Comparison of ENCODE assay signal across 1 cellular context in genomic region chr13:46164661-46165060, GRCh38.
TF ChIP-seq lines count a peak whose summit lies in the region.

No MANE protein-coding gene starts in this region.

TF ChIP-seq in GM12878, 131 proteins besides CTCF, POLR2A, EP300 and RAD21:
- TF ChIP-seq MYC (IDR thresholded peaks at IDR 0.05; ENCODE audit: insufficient read depth, insufficient read length, insufficient replicate concordance, low read length, severe bottlenecking), result no peak
- no peak for TF ChIP-seq SKIL (IDR thresholded peaks at IDR 0.05; ENCODE audit: low read depth, poor library complexity, severe bottlenecking)
- no peak for TF ChIP-seq EZH2 (IDR thresholded peaks at IDR 0.05; ENCODE audit: borderline replicate concordance, control insufficient read depth, low read depth, low read length)
- TF ChIP-seq CREB1 (IDR thresholded peaks at IDR 0.05; ENCODE audit: low read depth), result no peak
- no peak for TF ChIP-seq NFXL1 (IDR thresholded peaks at IDR 0.05; ENCODE audit: borderline replicate concordance)
- no peak for TF ChIP-seq ZNF687 (IDR thresholded peaks at IDR 0.05)
- TF ChIP-seq E2F8 (IDR thresholded peaks at IDR 0.05; ENCODE audit: low read depth, partially characterized antibody), result no peak
- no peak for TF ChIP-seq SMC3 (IDR thresholded peaks at IDR 0.05; ENCODE audit: borderline replicate concordance, low read length)
- no peak for TF ChIP-seq STAT3 (IDR thresholded peaks at IDR 0.05; ENCODE audit: low read depth, low read length)
- TF ChIP-seq IKZF1 (conservative IDR thresholded peaks at IDR 0.05), result no peak
- TF ChIP-seq FOS (IDR thresholded peaks at IDR 0.05; ENCODE audit: borderline replicate concordance, extremely low read depth, insufficient read length), result no peak
- TF ChIP-seq RBBP5 (conservative IDR thresholded peaks at IDR 0.05), result no peak
- no peak for TF ChIP-seq CREM (IDR thresholded peaks at IDR 0.05; ENCODE audit: low read depth)
- TF ChIP-seq ZNF207 (IDR thresholded peaks at IDR 0.05; ENCODE audit: borderline replicate concordance), result no peak
- no peak for TF ChIP-seq SMAD1 (IDR thresholded peaks at IDR 0.05; ENCODE audit: low read depth, partially characterized antibody)
- TF ChIP-seq CEBPB (IDR thresholded peaks at IDR 0.05; ENCODE audit: borderline replicate concordance in 1 of 2, low read depth in 2 of 2, low read length in 2 of 2), result no peak
- no peak for TF ChIP-seq MLLT1 (IDR thresholded peaks at IDR 0.05)
- no peak for TF ChIP-seq ATF2 (IDR thresholded peaks at IDR 0.05; ENCODE audit: low read length)
- no peak for TF ChIP-seq ETV6 (conservative IDR thresholded peaks at IDR 0.05 in 1 of 2, IDR thresholded peaks at IDR 0.05 in 1 of 2; ENCODE audit: borderline replicate concordance in 1 of 2, low read depth in 1 of 2)
- TF ChIP-seq BACH1 (IDR thresholded peaks at IDR 0.05; ENCODE audit: borderline replicate concordance), result no peak
TF ChIP-seq in GM12878: peak in this region for 0.
